Comparison of ENCODE assay signal across 25 cellular contexts in genomic region chr7:29416906-29417305, GRCh38.
"Had no signal": no experiment of that assay in that cellular context is flagged by ENCODE, and none has a peak within 500 bp of the region (broad histone marks: within the 10 kb centered on the region; RNA-seq: fewer than 3 reads in every experiment).

No MANE protein-coding gene starts in this region.

- H3K27ac ChIP-seq: colonic mucosa, epithelial cell of prostate, esophagus squamous epithelium, gastrocnemius medialis, heart right ventricle, left lung, lower lobe of right lung had no signal

- H3K27me3 Mint-ChIP-seq: dendritic cell treated with granulocyte-macrophage colony-stimulating factor and Interleukin-4, amounts not matched to agents 40 ng/mL and 50 ng/mL, for 4 days; effector memory CD8-positive, alpha-beta T cell had no signal

- H3K9me3 ChIP-seq: colonic mucosa, esophagus squamous epithelium, gastrocnemius medialis, heart right ventricle, left lung, lower lobe of right lung, mucosa of descending colon had no signal

- H3K27ac Mint-ChIP-seq: dendritic cell treated with granulocyte-macrophage colony-stimulating factor and Interleukin-4, amounts not matched to agents 40 ng/mL and 50 ng/mL, for 4 days; effector memory CD8-positive, alpha-beta T cell; endodermal cell; mesothelial cell of epicardium; naive B cell had no signal

- H3K36me3 ChIP-seq: colonic mucosa, esophagus squamous epithelium, gastrocnemius medialis, left lung, lower lobe of right lung had no signal

- H3K4me1 Mint-ChIP-seq: endodermal cell, mesothelial cell of epicardium, naive B cell had no signal

- H3K36me3 Mint-ChIP-seq: mesothelial cell of epicardium, naive B cell had no signal

- ATAC-seq: effector memory CD8-positive, alpha-beta T cell; esophagus mucosa; gastrocnemius medialis; heart right ventricle; left cardiac atrium; left lung; left ventricle myocardium superior; lower lobe of right lung; mucosa of descending colon had no signal

- H3K4me3 ChIP-seq: colonic mucosa, esophagus squamous epithelium, gastrocnemius medialis, heart right ventricle, left lung, lower lobe of right lung, mucosa of descending colon had no signal

- DNase-seq: colonic mucosa; cortex of kidney; effector CD8-positive, alpha-beta T cell; effector memory CD8-positive, alpha-beta T cell; endodermal cell; erythroblast; esophagus squamous epithelium; foreskin fibroblast; foreskin melanocyte; gastrocnemius medialis; glutamatergic neuron; head of caudate nucleus; heart right ventricle; hippocampal formation; left cardiac atrium; left lung; left ventricle myocardium superior; lower lobe of right lung; mesenchymal stem cell; mucosa of descending colon; naive B cell had no signal

- H3K27me3 ChIP-seq: colonic mucosa, gastrocnemius medialis, heart right ventricle, left lung had no signal

- H3K4me3 Mint-ChIP-seq: dendritic cell treated with granulocyte-macrophage colony-stimulating factor and Interleukin-4, amounts not matched to agents 40 ng/mL and 50 ng/mL, for 4 days; effector memory CD8-positive, alpha-beta T cell; endodermal cell; mesothelial cell of epicardium; naive B cell had no signal

- H3K9me3 Mint-ChIP-seq: dendritic cell treated with granulocyte-macrophage colony-stimulating factor and Interleukin-4, amounts not matched to agents 40 ng/mL and 50 ng/mL, for 4 days; effector memory CD8-positive, alpha-beta T cell; endodermal cell; mesothelial cell of epicardium; naive B cell had no signal

- H3K4me1 ChIP-seq: colonic mucosa, esophagus squamous epithelium, gastrocnemius medialis, heart right ventricle, left lung, lower lobe of right lung had no signal
